Comparison of ENCODE assay signal across 16 cellular contexts in the genomic region with DNA sequence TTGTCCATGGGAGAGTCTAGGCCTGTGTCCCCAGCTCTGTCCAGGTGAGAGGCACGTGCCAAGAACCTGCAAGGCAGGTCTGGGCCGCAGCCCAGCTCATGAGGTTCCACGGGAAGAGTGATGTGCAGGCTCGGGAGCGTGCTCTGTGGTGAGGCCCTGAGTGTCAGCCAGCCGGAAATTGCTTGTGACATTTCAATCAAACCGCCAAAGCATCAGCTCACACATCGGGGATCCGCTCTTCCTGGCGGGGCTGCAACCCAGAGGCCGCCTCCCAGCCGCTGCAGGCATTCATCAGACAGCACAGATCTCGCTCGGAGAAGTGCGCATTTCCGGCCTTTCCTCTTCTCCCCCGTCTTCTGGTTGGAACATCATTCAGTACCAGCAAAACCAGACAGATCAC.
DNase-seq lines count a peak whose midpoint lies in the region; ATAC-seq and TF ChIP-seq lines count a peak whose summit lies in the region.
"Had no signal": no experiment of that assay in that cellular context is flagged by ENCODE, and none has a peak within 500 bp of the region (broad histone marks: within the 10 kb centered on the region; RNA-seq: fewer than 3 reads in every experiment).

No MANE protein-coding gene starts in this region.

- no peak overlapping the region for H3K4me3 ChIP-seq in A673 (ENCODE audit: low read depth, low read length, poor library complexity, severe bottlenecking)
- H3K4me3 ChIP-seq in Jurkat, Clone E6-1 (ENCODE audit: low read length), result no peak overlapping the region
- H3K4me3 ChIP-seq in mesendoderm (ENCODE audit: low read length), result no peak overlapping the region
- H3K4me3 ChIP-seq: ascending aorta, neural progenitor cell had no signal

- H3K36me3 Mint-ChIP-seq in activated CD8-positive, alpha-beta T cell treated with anti-CD3 and anti-CD28 coated beads for 36 hours (ENCODE audit: low read depth), result peaks cover 10% of the 10 kb centered on the region
- peaks cover 15% of the 10 kb centered on the region for H3K36me3 Mint-ChIP-seq in endothelial cell (ENCODE audit: low read depth, unreplicated experiment)

- H4K8ac ChIP-seq in mesendoderm (ENCODE audit: low read depth, low read length), result no peak overlapping the region

- no TSS peak for BruUV-seq in A673 (replicated peaks; lab: Mats Ljungman, UMichigan)

- POLR2A ChIA-PET in A673 (lab: Charles Lee; ENCODE audit: low non-redundant PET), result no interaction called here
- POLR2A ChIA-PET in activated CD8-positive, alpha-beta T cell treated with anti-CD3 and anti-CD28 coated beads for 36 hours (lab: Charles Lee), result interaction anchor here (0.6 to 1.2 kb wide), 2 partner anchors 9 to 1293 kb away, joined by 3 read pairs; no protein-coding TSS in a partner anchor

- H3K4me3 Mint-ChIP-seq in activated CD8-positive, alpha-beta T cell treated with anti-CD3 and anti-CD28 coated beads for 36 hours, result no peak overlapping the region
- H3K4me3 Mint-ChIP-seq in endothelial cell (ENCODE audit: unreplicated experiment), result no peak overlapping the region
- H3K4me3 Mint-ChIP-seq: memory B cell, neural progenitor cell, WTC11 had no signal

- H2BK15ac ChIP-seq in mesendoderm (replicated peaks; ENCODE audit: low read depth), result no peak overlapping the region

- CTCF ChIA-PET in A673 (lab: Charles Lee), result no interaction called here
- CTCF ChIA-PET in activated CD8-positive, alpha-beta T cell treated with anti-CD3 and anti-CD28 coated beads for 36 hours (lab: Charles Lee), result no interaction called here

- peaks cover 30% of the 10 kb centered on the region for H3K4me1 Mint-ChIP-seq in activated CD8-positive, alpha-beta T cell treated with anti-CD3 and anti-CD28 coated beads for 36 hours (ENCODE audit: low read depth)
- peaks cover 2% of the 10 kb centered on the region for H3K4me1 Mint-ChIP-seq in endothelial cell (ENCODE audit: unreplicated experiment)

- H3K9ac ChIP-seq in mesendoderm (ENCODE audit: low read length), result no peak overlapping the region
- H3K9ac ChIP-seq: neural progenitor cell had no signal

- no peak overlapping the region for H3K18ac ChIP-seq in mesendoderm (ENCODE audit: low read length)

- DNase-seq in A673 (ENCODE audit: low spot score) (peak; percentile 95), inferior parietal cortex (ENCODE audit: extremely low spot score) (peak; percentile 11), endothelial cell (ENCODE audit: low spot score) (no peak), NCI-H1105 treated with DMSO at 0.1 percent for 48 hours (lab: John Stamatoyannopoulos, UW) (no peak), OCI-M1 (lab: John Stamatoyannopoulos, UW) (no peak), mesendoderm (no peak)
- DNase-seq in Jurkat, Clone E6-1 (ENCODE audit: low read depth, low spot score), result peak; percentile 81
- DNase-seq in activated CD8-positive, alpha-beta T cell treated with anti-CD3 and anti-CD28 coated beads for 36 hours, result no peak
- DNase-seq: activated naive CD4-positive, alpha-beta T cell; GDM1; NCI-H446; PC-3 had no signal

- no peak overlapping the region for H3K23ac ChIP-seq in mesendoderm (ENCODE audit: low read length)

- H4K5ac ChIP-seq in mesendoderm (ENCODE audit: low read length), result no peak overlapping the region

- intact Hi-C loops in A673 (cut with micrococcal nuclease; ENCODE audit: unreplicated experiment), result no loop called here
- intact Hi-C loops in activated CD8-positive, alpha-beta T cell treated with anti-CD3 and anti-CD28 coated beads for 36 hours (cut with micrococcal nuclease), result no loop called here

- no peak overlapping the region for H3K27ac Mint-ChIP-seq in activated CD8-positive, alpha-beta T cell treated with anti-CD3 and anti-CD28 coated beads for 36 hours
- H3K27ac Mint-ChIP-seq in endothelial cell (ENCODE audit: unreplicated experiment), result no peak overlapping the region
- H3K27ac Mint-ChIP-seq: memory B cell, neural progenitor cell, WTC11 had no signal

- H3K27ac ChIP-seq in A673 (ENCODE audit: low read depth, low read length, poor library complexity, severe bottlenecking) (peak overlapping the region; percentile 90), mesendoderm (ENCODE audit: low read depth, low read length) (no peak overlapping the region)
- H3K27ac ChIP-seq: ascending aorta, neural progenitor cell had no signal

- ATAC-seq in activated CD8-positive, alpha-beta T cell treated with anti-CD3 and anti-CD28 coated beads for 36 hours, result peak; percentile 24
- ATAC-seq: PC-3, WTC11 had no signal

- no peak overlapping the region for H3K4me2 ChIP-seq in mesendoderm (ENCODE audit: low read length)
- H3K4me2 ChIP-seq: neural progenitor cell had no signal

- H3K9me3 Mint-ChIP-seq in activated CD8-positive, alpha-beta T cell treated with anti-CD3 and anti-CD28 coated beads for 36 hours, result no peaks in the 10 kb centered on the region
- no peaks in the 10 kb centered on the region for H3K9me3 Mint-ChIP-seq in endothelial cell (ENCODE audit: unreplicated experiment)
- H3K9me3 Mint-ChIP-seq: memory B cell, neural progenitor cell, WTC11 had no signal

- H3K4me1 ChIP-seq in A673 (ENCODE audit: insufficient read depth, low read length, poor library complexity, severe bottlenecking) (peaks cover 57% of the 10 kb centered on the region), mesendoderm (ENCODE audit: control insufficient read depth, low read depth, low read length) (no peaks in the 10 kb centered on the region)
- H3K4me1 ChIP-seq: ascending aorta had no signal

- H3K79me2 ChIP-seq in mesendoderm (ENCODE audit: control insufficient read depth, insufficient read depth, low read length), result no peaks in the 10 kb centered on the region

- no CpG with 5 or more reads among the region's 17 CpGs for WGBS in mesendoderm (ENCODE audit: extremely low coverage, insufficient coverage, low lambda C conversion rate)

- H3K27me3 ChIP-seq in A673 (replicated peaks; ENCODE audit: insufficient read depth, low read depth, low read length, poor library complexity) (no peaks in the 10 kb centered on the region), mesendoderm (ENCODE audit: insufficient read depth, low read length, poor library complexity) (no peaks in the 10 kb centered on the region)
- H3K27me3 ChIP-seq: ascending aorta, neural progenitor cell had no signal

- H2BK5ac ChIP-seq in mesendoderm (ENCODE audit: low read length), result no peak overlapping the region

- no peak overlapping the region for H2BK120ac ChIP-seq in mesendoderm (ENCODE audit: low read depth, low read length)

- no peaks in the 10 kb centered on the region for H3K9me3 ChIP-seq in A673 (ENCODE audit: low read depth, low read length, poor library complexity, severe bottlenecking)
- H3K9me3 ChIP-seq: ascending aorta had no signal

- no peak overlapping the region for H3K4ac ChIP-seq in mesendoderm (ENCODE audit: low read depth, low read length)

- no peak overlapping the region for H3K56ac ChIP-seq in mesendoderm (ENCODE audit: low read length)

- H3K27me3 Mint-ChIP-seq in activated CD8-positive, alpha-beta T cell treated with anti-CD3 and anti-CD28 coated beads for 36 hours, result no peaks in the 10 kb centered on the region
- no peaks in the 10 kb centered on the region for H3K27me3 Mint-ChIP-seq in endothelial cell (ENCODE audit: unreplicated experiment)
- H3K27me3 Mint-ChIP-seq: memory B cell had no signal

- TF ChIP-seq CTCF in A673 (conservative IDR thresholded peaks at IDR 0.05; ENCODE audit: low read depth, low read length), result no peak
- TF ChIP-seq CTCF in activated CD8-positive, alpha-beta T cell treated with anti-CD3 and anti-CD28 coated beads for 36 hours (IDR thresholded peaks at IDR 0.05), result no peak
- TF ChIP-seq CTCF in endothelial cell (IDR thresholded peaks at IDR 0.05; ENCODE audit: unreplicated experiment), result no peak

- H3K79me1 ChIP-seq in mesendoderm (ENCODE audit: low read length), result no peaks in the 10 kb centered on the region

- H3K36me3 ChIP-seq in A673 (ENCODE audit: insufficient read depth, low read length, poor library complexity, severe bottlenecking) (peaks cover 5% of the 10 kb centered on the region), mesendoderm (ENCODE audit: control insufficient read depth, insufficient read depth, low read length) (no peaks in the 10 kb centered on the region)
- H3K36me3 ChIP-seq: neural progenitor cell had no signal

- no peak overlapping the region for H2AK5ac ChIP-seq in mesendoderm (ENCODE audit: low read length)

Comparison
In these comparisons a context has a peak if more than half of its experiments do, and no peak if none do; other contexts are left out.
1. DNase-seq: peak in A673 (single experiment), Jurkat, Clone E6-1 (single experiment) and inferior parietal cortex (single experiment); none in activated CD8-positive, alpha-beta T cell treated with anti-CD3 and anti-CD28 coated beads for 36 hours (single experiment), endothelial cell (single experiment), NCI-H1105 treated with DMSO at 0.1 percent for 48 hours (single experiment), OCI-M1 (single experiment) and mesendoderm (single experiment).